ENCODE assay signal across 8 cellular contexts in genomic region chr5:10352404-10353240, GRCh38. TPM values are rescaled to one million over a fixed set of nuclear protein-coding genes. Genes with fewer than 3 reads are reported as not detected.
A peak's percentile ranks its signal among the peaks of the same experiment; 100 is the strongest.
DNase-seq lines count a peak whose midpoint lies in the region; ATAC-seq and TF ChIP-seq lines count a peak whose summit lies in the region.

No MANE protein-coding gene starts in this region.

- H3K9me3 Mint-ChIP-seq in CD4-positive, alpha-beta T cell: no peaks in the 10 kb centered on the region
- H3K9me3 Mint-ChIP-seq in H9: no peaks in the 10 kb centered on the region
- H3K9me3 Mint-ChIP-seq in activated T-cell treated with anti-CD3 and anti-CD28 coated beads, Interleukin-2, amount 50 U/mL, for 72 hours: no peaks in the 10 kb centered on the region
- no peaks in the 10 kb centered on the region for H3K9me3 Mint-ChIP-seq in progenitor cell of endocrine pancreas (ENCODE audit: low read depth)

- H3K4me3 Mint-ChIP-seq in CD4-positive, alpha-beta T cell: peak overlapping the region; percentile 94
- H3K4me3 Mint-ChIP-seq in H9 (peak overlapping the region; percentile 84 to 95), progenitor cell of endocrine pancreas (ENCODE audit: low read depth) (peak overlapping the region; percentile 89)
- H3K4me3 Mint-ChIP-seq in activated T-cell treated with anti-CD3 and anti-CD28 coated beads, Interleukin-2, amount 50 U/mL, for 72 hours: peak overlapping the region; percentile 93 to 94

- no peak overlapping the region for H2BK5ac ChIP-seq in H9 (ENCODE audit: insufficient read length, low read length)

- H3K18ac ChIP-seq in H9 (ENCODE audit: insufficient read length, low read depth, low read length): peak overlapping the region; percentile 80

- no peaks in the 10 kb centered on the region for H3K27me3 ChIP-seq in CD4-positive, alpha-beta T cell (ENCODE audit: control insufficient read depth, insufficient read depth, low read length)
- H3K27me3 ChIP-seq in H9 (ENCODE audit: insufficient read depth, low read length): no peaks in the 10 kb centered on the region

- peaks cover 6% of the 10 kb centered on the region; the same call in 1 of the 2 replicates for H3K4me1 ChIP-seq in H9 (ENCODE audit: insufficient read depth, low read length)

- H2BK12ac ChIP-seq in H9 (ENCODE audit: insufficient read length, low read depth, low read length): no peak overlapping the region

- no peak overlapping the region for H2BK120ac ChIP-seq in H9 (ENCODE audit: low read depth, low read length, poor library complexity, severe bottlenecking)

- H3K27ac ChIP-seq in CD4-positive, alpha-beta T cell (ENCODE audit: low read depth, low read length): peak overlapping the region; percentile 89
- H3K27ac ChIP-seq in H9 (ENCODE audit: insufficient read length, low read depth, low read length): no peak overlapping the region

- H3K14ac ChIP-seq in H9 (ENCODE audit: insufficient read depth, low read length): peak overlapping the region; percentile 73; the same call in 1 of the 2 replicates

- TF ChIP-seq CTCF in CD4-positive, alpha-beta T cell (IDR thresholded peaks at IDR 0.05): no peak
- TF ChIP-seq CTCF in H9 (conservative IDR thresholded peaks at IDR 0.05) (no peak), progenitor cell of endocrine pancreas (IDR thresholded peaks at IDR 0.05; ENCODE audit: unreplicated experiment) (no peak)

- ATAC-seq in CD4-positive, alpha-beta T cell (ENCODE audit: poor library complexity): no peak
- peak; percentile 7 to 14 for ATAC-seq in activated T-cell treated with anti-CD3 and anti-CD28 coated beads, Interleukin-2, amount 50 U/mL, for 72 hours (replicated peaks in 1 of 2)
- ATAC-seq in Right ventricle myocardium superior (ENCODE audit: poor library complexity): peak; percentile 35
- no peak for ATAC-seq in GM21717 (IDR thresholded peaks at IDR 0.05; ENCODE audit: unreplicated experiment)

- H3K9ac ChIP-seq in H9 (ENCODE audit: extremely low read depth, insufficient read length, low read length): peak overlapping the region; percentile 80

- H2AFZ ChIP-seq in H9 (ENCODE audit: low read length): no peak overlapping the region

- no peak overlapping the region for H2AK5ac ChIP-seq in H9 (ENCODE audit: insufficient read length, low read length)

- WGBS in H9 (ENCODE audit: extremely low coverage, insufficient read length, low lambda C conversion rate): no CpG with 5 or more reads among the region's 19 CpGs

- peaks cover 8% of the 10 kb centered on the region; the same call in 1 of the 2 replicates for H3K79me2 ChIP-seq in H9 (ENCODE audit: insufficient read depth, low read length)

- H3K56ac ChIP-seq in H9 (ENCODE audit: insufficient read length, low read depth, low read length): no peak overlapping the region

- no peaks in the 10 kb centered on the region for H3K9me3 ChIP-seq in CD4-positive, alpha-beta T cell (ENCODE audit: control insufficient read depth, low read length)
- H3K9me3 ChIP-seq in H9 (ENCODE audit: control insufficient read depth, low read depth, low read length): no peaks in the 10 kb centered on the region

- peak overlapping the region; percentile 84 for H3K4me2 ChIP-seq in H9 (ENCODE audit: insufficient read depth, insufficient read length, low read length)

- no peaks in the 10 kb centered on the region for H3K79me1 ChIP-seq in H9 (ENCODE audit: insufficient read depth, low read depth, low read length, poor library complexity, severe bottlenecking)

- H4K20me1 ChIP-seq in H9 (ENCODE audit: control insufficient read depth, insufficient read depth, insufficient read length): no peaks in the 10 kb centered on the region

- H3K4ac ChIP-seq in H9 (ENCODE audit: low read depth, low read length): no peak overlapping the region; the same call in 1 of the 2 replicates

- no peak overlapping the region for H3T11ph ChIP-seq in H9 (ENCODE audit: low read length)

- peaks cover 13% of the 10 kb centered on the region for H3K36me3 Mint-ChIP-seq in CD4-positive, alpha-beta T cell (ENCODE audit: low read depth)
- H3K36me3 Mint-ChIP-seq in H9 (ENCODE audit: insufficient read depth in 1 of 3, low read depth in 3 of 3) (no peaks in the 10 kb centered on the region), progenitor cell of endocrine pancreas (ENCODE audit: insufficient read depth) (no peaks in the 10 kb centered on the region)
- peaks cover 4 to 6% of the 10 kb centered on the region in 2 donors for H3K36me3 Mint-ChIP-seq in activated T-cell treated with anti-CD3 and anti-CD28 coated beads, Interleukin-2, amount 50 U/mL, for 72 hours (ENCODE audit: insufficient read depth in 2 of 2)

- CTCF ChIA-PET in CD4-positive, alpha-beta T cell (lab: Charles Lee): interaction anchor here (1.0 to 1.5 kb wide), 3 partner anchors 9 to 68 kb away, joined by 3 to 8 read pairs (median 8); no protein-coding TSS in a partner anchor

- POLR2A ChIA-PET in CD4-positive, alpha-beta T cell (lab: Charles Lee): interaction anchor here (0.8 to 3.2 kb wide), 22 partner anchors 9 to 408 kb away, joined by 3 to 56 read pairs (median 5); partner anchors contain the start of genes ATPSCKMT, CCT5 and DAP

- H3K23ac ChIP-seq in H9 (ENCODE audit: insufficient read length, low read depth, low read length): no peak overlapping the region

- H3K4me1 Mint-ChIP-seq in CD4-positive, alpha-beta T cell (ENCODE audit: low read depth): peaks cover 52% of the 10 kb centered on the region
- H3K4me1 Mint-ChIP-seq in H9: peaks cover 25 to 33% of the 10 kb centered on the region in 2 experiments
- peaks cover 39% of the 10 kb centered on the region for H3K4me1 Mint-ChIP-seq in activated T-cell treated with anti-CD3 and anti-CD28 coated beads, Interleukin-2, amount 50 U/mL, for 72 hours (ENCODE audit: low read depth)
- H3K4me1 Mint-ChIP-seq in progenitor cell of endocrine pancreas (ENCODE audit: low read depth): peaks cover 19% of the 10 kb centered on the region

- H2BK20ac ChIP-seq in H9 (ENCODE audit: low read depth, low read length, poor library complexity, severe bottlenecking): no peak overlapping the region

- no peaks in the 10 kb centered on the region for H3K27me3 Mint-ChIP-seq in CD4-positive, alpha-beta T cell
- H3K27me3 Mint-ChIP-seq in H9 (ENCODE audit: low read depth) (peaks cover 13% of the 10 kb centered on the region), progenitor cell of endocrine pancreas (no peaks in the 10 kb centered on the region)
- no peaks in the 10 kb centered on the region for H3K27me3 Mint-ChIP-seq in activated T-cell treated with anti-CD3 and anti-CD28 coated beads, Interleukin-2, amount 50 U/mL, for 72 hours (ENCODE audit: low read depth)

- H4K91ac ChIP-seq in H9 (ENCODE audit: insufficient read length, low read depth, low read length): no peak overlapping the region

- no peak overlapping the region for H4K5ac ChIP-seq in H9 (ENCODE audit: insufficient read length, low read depth, low read length)

- intact Hi-C loops in CD4-positive, alpha-beta T cell (cut with DNase I, micrococcal nuclease): loop anchor here (1.0 to 5.0 kb wide), 4 partner anchors 35 to 215 kb away; partner anchors contain the start of gene CCT5 (in 1 of the 2)
- intact Hi-C loops in Right ventricle myocardium superior (cut with DNase I): no loop called here

- peaks cover 11% of the 10 kb centered on the region for H3K23me2 ChIP-seq in H9 (ENCODE audit: insufficient read length, low read depth, low read length, poor library complexity, severe bottlenecking)

- no peak for DNase-seq in CD4-positive, alpha-beta T cell
- DNase-seq in H9: no peak
- DNase-seq in NCI-H2171 treated with DMSO at 0.1 percent for 48 hours (lab: John Stamatoyannopoulos, UW): peak; percentile 86
- DNase-seq in activated T-cell treated with anti-CD3 and anti-CD28 coated beads, Interleukin-2, amount 50 U/mL, for 72 hours: peak; percentile 15 to 36
- no peak for DNase-seq in Right ventricle myocardium superior
- DNase-seq in progenitor cell of endocrine pancreas (ENCODE audit: low spot score, unreplicated experiment): no peak
- DNase-seq in NCI-H2081 treated with DMSO at 0.1 percent for 48 hours (lab: John Stamatoyannopoulos, UW): no peak

- no peak overlapping the region for H4K8ac ChIP-seq in H9 (replicated peaks; ENCODE audit: insufficient read length, low read depth, low read length)

- H3K27ac Mint-ChIP-seq in CD4-positive, alpha-beta T cell: peak overlapping the region; percentile 97
- H3K27ac Mint-ChIP-seq in H9 (peak overlapping the region; percentile 94 to 97 (median 94)), progenitor cell of endocrine pancreas (peak overlapping the region; percentile 99)
- peak overlapping the region; percentile 96 for H3K27ac Mint-ChIP-seq in activated T-cell treated with anti-CD3 and anti-CD28 coated beads, Interleukin-2, amount 50 U/mL, for 72 hours

- H2BK15ac ChIP-seq in H9 (ENCODE audit: low read depth, low read length): no peak overlapping the region

RNA-seq across cellular contexts. Expression of gene MARCHF6, which starts 0.9 kb away (rescaled TPM):
- total RNA-seq in CD4-positive, alpha-beta T cell: 100 to 1,000 TPM; 176 to 182 TPM
- total RNA-seq in H9 (2021) (114 and 118 TPM in 2 replicates), Right ventricle myocardium superior (170 TPM), progenitor cell of endocrine pancreas (230 and 239 TPM in 2 replicates)
- total RNA-seq in activated T-cell treated with anti-CD3 and anti-CD28 coated beads, Interleukin-2, amount 50 U/mL, for 72 hours: 100 to 1,000 TPM; 138 to 151 TPM

RNA-seq across cellular contexts. Expression of gene CMBL, which starts 44.9 kb away (rescaled TPM):
- under 1 TPM in 1 of 2 experiments, not detected in 1; 0.36 TPM for total RNA-seq in CD4-positive, alpha-beta T cell
- 12.2 and 12.6 TPM in 2 replicates for total RNA-seq in H9 (2021)
- total RNA-seq in activated T-cell treated with anti-CD3 and anti-CD28 coated beads, Interleukin-2, amount 50 U/mL, for 72 hours: 1 to 10 TPM; 1.2 to 1.7 TPM
- total RNA-seq in Right ventricle myocardium superior: 50.0 TPM
- 10.0 and 13.6 TPM in 2 replicates for total RNA-seq in progenitor cell of endocrine pancreas

Comparison
In these comparisons a context has a peak if more than half of its experiments do, and no peak if none do; other contexts are left out.
1. ATAC-seq: peak in activated T-cell treated with anti-CD3 and anti-CD28 coated beads, Interleukin-2, amount 50 U/mL, for 72 hours (2 of 2) and Right ventricle myocardium superior (single experiment); none in CD4-positive, alpha-beta T cell (single experiment) and GM21717 (single experiment).
2. DNase-seq: peak in NCI-H2171 treated with DMSO at 0.1 percent for 48 hours (single experiment) and activated T-cell treated with anti-CD3 and anti-CD28 coated beads, Interleukin-2, amount 50 U/mL, for 72 hours (2 of 2); none in CD4-positive, alpha-beta T cell (0 of 10), H9 (single experiment), Right ventricle myocardium superior (single experiment), progenitor cell of endocrine pancreas (single experiment) and NCI-H2081 treated with DMSO at 0.1 percent for 48 hours (single experiment).
3. Peak in every context shown above with its lines, with median percentiles within 50 percentile points of each other: H3K27ac Mint-ChIP-seq and H3K4me3 Mint-ChIP-seq.